In genomic region chrX:18613930-18614639, GRCh38 we compare ENCODE assay signal across 30 cellular contexts. TPM values are rescaled to one million over a fixed set of nuclear protein-coding genes. Genes with fewer than 3 reads are reported as not detected.
"Had no signal": no experiment of that assay in that cellular context is flagged by ENCODE, and none has a peak within 500 bp of the region (broad histone marks: within the 10 kb centered on the region; RNA-seq: fewer than 3 reads in every experiment).

No MANE protein-coding gene starts in this region.

- ATAC-seq: activated CD4-positive, alpha-beta T cell treated with anti-CD3 and anti-CD28 coated beads for 36 hours; activated CD8-positive, alpha-beta memory T cell treated with anti-CD3 and anti-CD28 coated beads, Interleukin-2, amount 10 ng/mL, durations not matched to agents 7 days and 5 days; activated CD8-positive, alpha-beta T cell treated with anti-CD3 and anti-CD28 coated beads, Interleukin-2, amount 10 ng/mL, durations not matched to agents 7 days and 5 days; activated naive CD4-positive, alpha-beta T cell treated with anti-CD3 and anti-CD28 coated beads, Interleukin-2, amount 50 U/mL, for 72 hours; body of pancreas; esophagus mucosa; foreskin keratinocyte; gastrocnemius medialis; heart left ventricle had no signal

- H3K4me1 ChIP-seq: gastrocnemius medialis, heart left ventricle had no signal

- H3K27ac ChIP-seq: body of pancreas, coronary artery, foreskin keratinocyte, gastrocnemius medialis, heart left ventricle had no signal

- H3K27me3 ChIP-seq: body of pancreas, foreskin keratinocyte had no signal

- H3K4me3 ChIP-seq: body of pancreas, coronary artery, dorsolateral prefrontal cortex, gastrocnemius medialis, heart left ventricle had no signal

- H3K36me3 ChIP-seq: gastrocnemius medialis had no signal

- H3K9me3 ChIP-seq: body of pancreas, gastrocnemius medialis, heart left ventricle had no signal

- DNase-seq: activated CD4-positive, alpha-beta memory T cell treated with anti-CD3 and anti-CD28 coated beads for 36 hours; activated CD4-positive, alpha-beta T cell treated with anti-CD3 and anti-CD28 coated beads for 36 hours; activated CD4-positive, alpha-beta T cell treated with anti-CD3 and anti-CD28 coated beads, Interleukin-2, amount 10 ng/mL, durations not matched to agents 24 days and 14 days; activated CD4-positive, CD25-positive, alpha-beta regulatory T cell; activated CD4-positive, CD25-positive, alpha-beta regulatory T cell treated with anti-CD3 and anti-CD28 coated beads, Interleukin-2, amount 50 U/mL, for 72 hours; activated CD8-positive, alpha-beta memory T cell treated with anti-CD3 and anti-CD28 coated beads, Interleukin-2, amount 10 ng/mL, durations not matched to agents 7 days and 5 days; activated CD8-positive, alpha-beta memory T cell treated with anti-CD3 and anti-CD28 coated beads, Interleukin-2, amount 50 U/mL, for 4 hours; activated CD8-positive, alpha-beta T cell treated with anti-CD3 and anti-CD28 coated beads, Interleukin-2, amount 10 ng/mL, durations not matched to agents 7 days and 5 days; activated effector memory CD4-positive, alpha-beta T cell treated with anti-CD3 and anti-CD28 coated beads, Interleukin-2, amount 50 U/mL, for 16 hours; activated naive CD4-positive, alpha-beta T cell treated with anti-CD3 and anti-CD28 coated beads for 36 hours; activated naive CD8-positive, alpha-beta T cell treated with anti-CD3 and anti-CD28 coated beads, Interleukin-2, amount 10 ng/mL, durations not matched to agents 7 days and 5 days; activated T-cell treated with anti-CD3 and anti-CD28 coated beads, Interleukin-2, amount 50 U/mL, for 1 hour; activated T-cell treated with anti-CD3 and anti-CD28 coated beads, Interleukin-2, amount 50 U/mL, for 48 hours; body of pancreas; dorsolateral prefrontal cortex; effector memory CD4-positive, alpha-beta T cell; endodermal cell; foreskin keratinocyte; gastrocnemius medialis; glutamatergic neuron; heart left ventricle; T-helper 2 cell had no signal

RNA-seq across cellular contexts. Expression of gene RS1, which starts 57.8 kb away (rescaled TPM):
- total RNA-seq: activated CD4-positive, alpha-beta memory T cell treated with anti-CD3 and anti-CD28 coated beads for 36 hours; activated CD4-positive, alpha-beta T cell treated with anti-CD3 and anti-CD28 coated beads for 36 hours; activated CD4-positive, alpha-beta T cell treated with anti-CD3 and anti-CD28 coated beads, Interleukin-2, amount 10 ng/mL, durations not matched to agents 24 days and 14 days; activated CD8-positive, alpha-beta memory T cell treated with anti-CD3 and anti-CD28 coated beads for 36 hours; activated CD8-positive, alpha-beta memory T cell treated with anti-CD3 and anti-CD28 coated beads, Interleukin-2, amount 10 ng/mL, durations not matched to agents 7 days and 5 days; activated CD8-positive, alpha-beta T cell treated with anti-CD3 and anti-CD28 coated beads, Interleukin-2, amount 10 ng/mL, durations not matched to agents 7 days and 5 days; activated naive CD4-positive, alpha-beta T cell treated with anti-CD3 and anti-CD28 coated beads for 36 hours; activated naive CD4-positive, alpha-beta T cell treated with anti-CD3 and anti-CD28 coated beads, Interleukin-2, amount 50 U/mL, for 72 hours; activated naive CD8-positive, alpha-beta T cell treated with anti-CD3 and anti-CD28 coated beads, Interleukin-2, amount 10 ng/mL, durations not matched to agents 7 days and 5 days; activated T-helper 1 cell treated with anti-CD3 and anti-CD28 coated beads, Interleukin-12 subunit alpha, Interleukin-12 subunit beta, Interleukin-2, Interleukin-4 antibody, amounts not matched to agents 30 ng/mL and 10 ng/mL and 1 ng/mL, durations not matched to agents 14 hours and 24 hours and 36 hours; activated T-helper 2 cell treated with anti-CD3 and anti-CD28 coated beads, Interferon-gamma antibody, Interleukin-2, Interleukin-4, amounts not matched to agents 10 μg/mL and 5 μg/mL and 100 μg/mL, durations not matched to agents 14 hours and 24 hours and 36 hours; body of pancreas; endodermal cell; epithelial cell of proximal tubule; esophagus mucosa; foreskin keratinocyte; gastrocnemius medialis; heart left ventricle; T-helper 1 cell treated with Interleukin-12 subunit alpha and Interleukin-12 subunit beta and Interleukin-4 antibody, amounts not matched to agents 30 ng/mL and 1 ng/mL, for 36 hours had no signal
- polyA plus RNA-seq: foreskin keratinocyte, heart left ventricle had no signal
